Comparison of ENCODE assay signal across 13 cellular contexts in the genomic region with DNA sequence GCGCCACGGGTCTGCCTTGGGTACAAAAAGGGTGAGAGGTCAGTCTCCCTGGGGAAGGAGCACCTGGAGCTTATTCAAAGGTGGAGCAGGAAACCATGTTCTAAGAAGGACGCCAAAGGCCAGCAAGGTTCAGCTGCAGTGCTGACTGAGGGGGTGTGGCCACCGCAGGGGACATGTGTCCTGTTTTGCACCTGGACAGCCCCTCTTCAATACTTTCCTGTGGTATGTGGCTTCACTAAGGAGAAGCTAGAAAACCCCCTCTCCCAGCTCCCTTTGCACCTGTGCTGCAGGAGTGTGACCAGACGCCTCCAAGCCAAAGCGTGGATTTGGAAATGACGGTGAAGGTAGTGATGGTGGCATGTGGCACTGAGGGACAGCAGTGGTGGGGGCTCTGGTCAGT.
"Had no signal": no experiment of that assay in that cellular context is flagged by ENCODE, and none has a peak within 500 bp of the region (broad histone marks: within the 10 kb centered on the region; RNA-seq: fewer than 3 reads in every experiment).

No MANE protein-coding gene starts in this region.

- H3K9me3 Mint-ChIP-seq: activated naive CD4-positive, alpha-beta T cell treated with anti-CD3 and anti-CD28 coated beads, Interleukin-2, amount 50 U/mL, for 72 hours; immature natural killer cell had no signal

- H3K4me3 Mint-ChIP-seq: immature natural killer cell had no signal

- DNase-seq: activated T-cell treated with anti-CD3 and anti-CD28 coated beads, Interleukin-2, amount 50 U/mL, for 48 hours; dermis blood vessel endothelial cell; glutamatergic neuron; immature natural killer cell; left cardiac atrium; midbrain; nucleus accumbens; SK-N-SH; stimulated activated CD4-positive, alpha-beta T cell treated with anti-CD3 and anti-CD28 coated beads, Interleukin-4, amount 100 ng/mL, for 4 hours; stomach; T-helper 2 cell; thyroid gland had no signal

- ATAC-seq: activated naive CD4-positive, alpha-beta T cell treated with anti-CD3 and anti-CD28 coated beads, Interleukin-2, amount 50 U/mL, for 72 hours; left cardiac atrium had no signal
